Comparison of ENCODE assay signal across 8 cellular contexts in the genomic region with DNA sequence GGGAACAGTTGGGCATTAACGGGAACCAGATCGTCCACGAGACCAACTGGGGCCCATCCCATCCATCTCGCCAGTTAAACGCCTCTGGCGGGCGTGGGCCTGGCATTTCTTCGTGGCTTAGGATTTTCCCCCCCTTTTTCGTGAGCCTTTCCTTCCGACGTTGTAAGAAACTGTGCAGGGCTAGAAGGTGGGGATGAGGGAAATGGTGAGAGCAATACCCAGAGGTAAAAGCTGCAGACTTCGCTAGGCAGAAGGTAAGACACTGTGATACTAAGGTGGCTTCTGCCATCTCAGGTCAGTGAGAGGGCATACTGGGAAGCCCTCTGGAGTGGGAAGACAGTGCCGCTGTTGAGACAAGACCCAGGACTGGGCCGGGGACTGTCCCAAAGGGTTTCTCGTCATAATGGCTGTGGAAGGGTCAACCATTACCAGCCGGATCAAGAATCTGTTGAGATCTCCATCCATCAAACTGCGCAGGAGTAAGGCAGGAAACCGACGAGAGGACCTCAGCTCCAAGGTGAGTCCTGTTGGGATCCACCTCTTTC. TPM values are rescaled to one million over a fixed set of nuclear protein-coding genes. Genes with fewer than 3 reads are reported as not detected.
DNase-seq lines count a peak whose midpoint lies in the region; ATAC-seq lines count a peak whose summit lies in the region.

No MANE protein-coding gene starts in this region.

- peak overlapping the region; percentile 96 for H3K4me3 Mint-ChIP-seq in activated naive CD4-positive, alpha-beta T cell treated with anti-CD3 and anti-CD28 coated beads, Interleukin-2, amount 50 U/mL, for 24 hours
- H3K4me3 Mint-ChIP-seq in activated CD8-positive, alpha-beta memory T cell treated with anti-CD3 and anti-CD28 coated beads, Interleukin-2, amount 10 ng/mL, durations not matched to agents 7 days and 5 days: peak overlapping the region; percentile 91

- no peaks in the 10 kb centered on the region for H3K27me3 Mint-ChIP-seq in activated naive CD4-positive, alpha-beta T cell treated with anti-CD3 and anti-CD28 coated beads, Interleukin-2, amount 50 U/mL, for 24 hours
- H3K27me3 Mint-ChIP-seq in activated CD8-positive, alpha-beta memory T cell treated with anti-CD3 and anti-CD28 coated beads, Interleukin-2, amount 10 ng/mL, durations not matched to agents 7 days and 5 days: no peaks in the 10 kb centered on the region

- H3K27ac Mint-ChIP-seq in activated naive CD4-positive, alpha-beta T cell treated with anti-CD3 and anti-CD28 coated beads, Interleukin-2, amount 50 U/mL, for 24 hours: peak overlapping the region; percentile 80
- H3K27ac Mint-ChIP-seq in activated CD8-positive, alpha-beta memory T cell treated with anti-CD3 and anti-CD28 coated beads, Interleukin-2, amount 10 ng/mL, durations not matched to agents 7 days and 5 days: peak overlapping the region; percentile 95

- intact Hi-C loops in left ventricle myocardium superior (cut with micrococcal nuclease): loop anchor here (5.0 kb wide), 1 partner anchor 37 kb away; no protein-coding TSS in a partner anchor

- peak overlapping the region; percentile 73 for H3K27ac ChIP-seq in skeletal muscle tissue (ENCODE audit: low read depth, low read length)

- peaks cover 32 to 49% (median 33%) of the 10 kb centered on the region in 3 donors for H3K4me1 ChIP-seq in skeletal muscle tissue (ENCODE audit: control insufficient read depth in 3 of 3, insufficient read depth in 3 of 3, low read length in 3 of 3)

- H3K9me3 ChIP-seq in skeletal muscle tissue (ENCODE audit: control insufficient read depth in 3 of 3, low read length in 3 of 3): no peaks in the 10 kb centered on the region

- no peak for DNase-seq in activated naive CD4-positive, alpha-beta T cell treated with anti-CD3 and anti-CD28 coated beads, Interleukin-2, amount 50 U/mL, for 16 hours
- DNase-seq in activated CD8-positive, alpha-beta memory T cell treated with anti-CD3 and anti-CD28 coated beads, Interleukin-2, amount 10 ng/mL, durations not matched to agents 7 days and 5 days: peak; percentile 46
- no peak for DNase-seq in left ventricle myocardium superior
- no peak for DNase-seq in kidney tubule cell (ENCODE audit: low spot score)

- H3K9me3 Mint-ChIP-seq in activated naive CD4-positive, alpha-beta T cell treated with anti-CD3 and anti-CD28 coated beads, Interleukin-2, amount 50 U/mL, for 24 hours: no peaks in the 10 kb centered on the region
- no peaks in the 10 kb centered on the region for H3K9me3 Mint-ChIP-seq in activated CD8-positive, alpha-beta memory T cell treated with anti-CD3 and anti-CD28 coated beads, Interleukin-2, amount 10 ng/mL, durations not matched to agents 7 days and 5 days (ENCODE audit: low read depth)

- ATAC-seq in activated CD8-positive, alpha-beta memory T cell treated with anti-CD3 and anti-CD28 coated beads, Interleukin-2, amount 10 ng/mL, durations not matched to agents 7 days and 5 days: no peak
- peak; percentile 12 for ATAC-seq in left ventricle myocardium superior
- no peak for ATAC-seq in GM19467 (IDR thresholded peaks at IDR 0.05; ENCODE audit: unreplicated experiment)
- no peak for ATAC-seq in HG02610 (IDR thresholded peaks at IDR 0.05; ENCODE audit: unreplicated experiment)

- no peaks in the 10 kb centered on the region for H3K27me3 ChIP-seq in skeletal muscle tissue (ENCODE audit: control insufficient read depth in 3 of 3, insufficient read depth in 3 of 3, low read length in 3 of 3)

- peak overlapping the region; percentile 92 to 97 (median 94) for H3K4me3 ChIP-seq in skeletal muscle tissue (ENCODE audit: low read length in 3 of 3)

- H3K9ac ChIP-seq in skeletal muscle tissue (ENCODE audit: low read depth in 1 of 3, low read length in 3 of 3): peak overlapping the region; percentile 86 to 91 (median 90)

- CTCF ChIA-PET in activated CD8-positive, alpha-beta memory T cell treated with anti-CD3 and anti-CD28 coated beads, Interleukin-2, amount 10 ng/mL, durations not matched to agents 7 days and 5 days (lab: Charles Lee): interaction anchor here (0.8 to 11.4 kb wide), 26 partner anchors 8 to 716 kb away, joined by 3 to 247 read pairs (median 11); a partner anchor contains a TSS

- peaks cover 0 to 4% (median 0%) of the 10 kb centered on the region in 3 donors for H3K36me3 ChIP-seq in skeletal muscle tissue (ENCODE audit: control insufficient read depth in 3 of 3, insufficient read depth in 3 of 3, low read length in 3 of 3)

- H3K36me3 Mint-ChIP-seq in activated naive CD4-positive, alpha-beta T cell treated with anti-CD3 and anti-CD28 coated beads, Interleukin-2, amount 50 U/mL, for 24 hours: peaks cover 2% of the 10 kb centered on the region
- H3K36me3 Mint-ChIP-seq in activated CD8-positive, alpha-beta memory T cell treated with anti-CD3 and anti-CD28 coated beads, Interleukin-2, amount 10 ng/mL, durations not matched to agents 7 days and 5 days: no peaks in the 10 kb centered on the region

- peaks cover 65% of the 10 kb centered on the region for H3K4me1 Mint-ChIP-seq in activated naive CD4-positive, alpha-beta T cell treated with anti-CD3 and anti-CD28 coated beads, Interleukin-2, amount 50 U/mL, for 24 hours
- peaks cover 61% of the 10 kb centered on the region for H3K4me1 Mint-ChIP-seq in activated CD8-positive, alpha-beta memory T cell treated with anti-CD3 and anti-CD28 coated beads, Interleukin-2, amount 10 ng/mL, durations not matched to agents 7 days and 5 days

RNA-seq across cellular contexts. Expression of a gene that starts 0.7 kb away (rescaled TPM):
- total RNA-seq in activated CD8-positive, alpha-beta memory T cell treated with anti-CD3 and anti-CD28 coated beads, Interleukin-2, amount 10 ng/mL, durations not matched to agents 7 days and 5 days: 10 to 100 TPM; 24.7 to 33.1 TPM
- total RNA-seq in left ventricle myocardium superior: 17.0 TPM
- total RNA-seq in skeletal muscle tissue: 10.4 TPM

RNA-seq across cellular contexts. Expression of a gene that starts 52.9 kb away (rescaled TPM):
- total RNA-seq in activated CD8-positive, alpha-beta memory T cell treated with anti-CD3 and anti-CD28 coated beads, Interleukin-2, amount 10 ng/mL, durations not matched to agents 7 days and 5 days: 10 to 100 TPM; 12.0 to 21.9 TPM
- 16.7 TPM for total RNA-seq in left ventricle myocardium superior
- 1.0 TPM for total RNA-seq in skeletal muscle tissue
